Comparison of ENCODE assay signal across 8 cellular contexts in the genomic region with DNA sequence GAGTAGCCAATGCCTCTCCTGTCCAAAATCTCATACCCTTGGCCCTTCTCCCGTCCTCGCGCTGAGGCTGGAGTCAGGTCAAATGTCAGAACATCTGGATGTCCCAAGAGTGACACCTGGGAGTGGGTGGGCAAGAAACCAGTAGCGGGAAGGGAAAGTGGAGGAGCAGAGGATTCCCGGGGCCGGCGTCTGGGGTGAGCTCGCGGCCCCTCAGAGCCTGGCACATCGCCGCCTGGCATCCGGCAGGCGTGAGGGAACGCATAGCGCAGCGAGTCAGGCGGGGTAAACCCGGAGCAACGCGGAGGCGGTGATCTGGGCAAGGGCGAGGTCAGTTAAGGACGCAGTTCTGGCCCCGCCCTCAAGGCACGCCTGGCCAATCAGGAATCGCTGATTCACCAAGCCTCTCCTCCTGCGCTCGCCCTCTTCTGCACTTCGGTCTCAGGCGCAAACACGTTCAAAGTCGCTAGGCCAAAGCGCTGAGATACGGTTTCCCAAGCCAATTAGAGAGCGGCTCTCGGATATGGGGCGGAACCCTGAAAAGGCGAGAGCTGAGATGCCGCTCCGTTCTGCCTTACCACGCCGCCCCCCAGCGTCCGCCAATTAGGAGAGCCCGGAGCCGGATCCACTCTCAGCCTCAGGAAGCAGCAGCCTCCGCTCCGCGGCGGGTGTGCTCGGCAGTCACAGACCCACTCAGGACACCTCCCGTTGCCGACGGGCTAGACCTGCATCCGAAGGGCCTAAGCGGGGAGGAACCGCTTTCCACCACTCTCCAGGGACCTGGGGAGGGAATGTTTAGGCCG. TPM values are rescaled to one million over a fixed set of nuclear protein-coding genes. Genes with fewer than 3 reads are reported as not detected.
DNase-seq lines count a peak whose midpoint lies in the region; ATAC-seq, FAIRE-seq and TF ChIP-seq lines count a peak whose summit lies in the region.

No MANE protein-coding gene starts in this region.

- CTCF ChIA-PET in T-cell (lab: Charles Lee): interaction anchor here in 1 of 2 donors (0.6 to 2.3 kb wide), 28 partner anchors 11 to 381 kb away, joined by 3 to 16 read pairs (median 5); a partner anchor contains a TSS

- no peaks in the 10 kb centered on the region for H3K27me3 Mint-ChIP-seq in T-cell

- no peaks in the 10 kb centered on the region for H3K9me3 Mint-ChIP-seq in T-cell

- peak; percentile 94 for ATAC-seq in HG02840 (IDR thresholded peaks at IDR 0.05; ENCODE audit: low FRiP score, unreplicated experiment)
- peak; percentile 87 to 90 (median 90) for ATAC-seq in T-cell (replicated peaks in 1 of 4)
- ATAC-seq in left cardiac atrium: peak; percentile 95 to 97

- peak overlapping the region; percentile 87 to 97 (median 87) for H3K4me3 Mint-ChIP-seq in T-cell

- peak; percentile 92 for TF ChIP-seq POLR2A in GM12891 (IDR thresholded peaks at IDR 0.05; ENCODE audit: low read depth, low read length)

- peak; percentile 99 for FAIRE-seq in GM12891 (lab: Jason Lieb, UNC)

- intact Hi-C loops in left cardiac atrium (cut with DNase I): loop anchor here (1.0 to 10.0 kb wide), 6 partner anchors 37 to 354 kb away; no protein-coding TSS in a partner anchor
- intact Hi-C loops in posterior vena cava (cut with DNase I): loop anchor here in 1 of 2 donors (5.0 to 10.0 kb wide), 2 partner anchors 84 to 132 kb away; no protein-coding TSS in a partner anchor

- peak; percentile 80 for DNase-seq in GM12891 (ENCODE audit: insufficient read length, low spot score)
- DNase-seq in NCI-H1436 treated with DMSO at 0.1 percent for 48 hours (lab: John Stamatoyannopoulos, UW): peak; percentile 97
- DNase-seq in T-cell: peak; percentile 91 to 97 (median 94)
- peak; percentile 97 for DNase-seq in amniotic stem cell (lab: John Stamatoyannopoulos, UW)
- DNase-seq in left cardiac atrium: peak; percentile 98
- peak; percentile 98 for DNase-seq in posterior vena cava (ENCODE audit: low spot score)
- peak; percentile 97 for DNase-seq in ureter (ENCODE audit: low spot score)

- H3K4me1 Mint-ChIP-seq in T-cell: peaks cover 38 to 39% (median 39%) of the 10 kb centered on the region in 3 donors

- POLR2A ChIA-PET in T-cell (lab: Charles Lee): interaction anchor here (0.6 to 1.1 kb wide), 5 partner anchors 22 to 277 kb away, joined by 3 read pairs; no protein-coding TSS in a partner anchor

- H3K27ac Mint-ChIP-seq in T-cell: peak overlapping the region; percentile 98

- peaks cover 5% of the 10 kb centered on the region for H3K36me3 Mint-ChIP-seq in T-cell

TF ChIP-seq in GM12891, 5 proteins besides CTCF, POLR2A, EP300 and RAD21:
- peak; percentile 76; the same call in 1 of the 2 replicates for TF ChIP-seq TAF1 (IDR thresholded peaks at IDR 0.05; ENCODE audit: low read depth, low read length)
- TF ChIP-seq PAX5 (IDR thresholded peaks at IDR 0.05; ENCODE audit: insufficient read depth, low read length, severe bottlenecking): no peak
- peak; percentile 93 for TF ChIP-seq POLR2AphosphoS5 (IDR thresholded peaks at IDR 0.05; ENCODE audit: low read depth, low read length)
- TF ChIP-seq SPI1 (IDR thresholded peaks at IDR 0.05; ENCODE audit: low read depth, low read length): peak; percentile 26; the same call in 1 of the 2 replicates
- no peak; the same call in 1 of the 2 replicates for TF ChIP-seq POU2F2 (IDR thresholded peaks at IDR 0.05; ENCODE audit: low read depth, low read length)

RNA-seq across cellular contexts. Expression of a gene that starts 22.5 kb away (rescaled TPM):
- polyA plus RNA-seq in GM12891 (2012; ENCODE audit: low read depth, missing spikeins): 30.4 TPM
- total RNA-seq in T-cell (100 to 1,000 TPM in 1 of 5 donors, 10 to 100 TPM in 4; 81.4 to 100 (median 87.6) TPM), left cardiac atrium (10 to 100 TPM; 25.9 to 33.4 TPM), posterior vena cava (10 to 100 TPM; 27.8 to 44.0 TPM), ureter (80.8 TPM)

RNA-seq across cellular contexts. Expression of a gene that starts 22.7 kb away (rescaled TPM):
- 13,687 TPM for polyA plus RNA-seq in GM12891 (2012; ENCODE audit: low read depth, missing spikeins)
- total RNA-seq in T-cell (1,000 to 10,000 TPM; 3,249 to 4,871 (median 4,590) TPM), left cardiac atrium (1,000 to 10,000 TPM; 1,167 to 1,230 TPM), posterior vena cava (1,000 to 10,000 TPM; 1,709 to 1,844 TPM), ureter (3,074 TPM)

RNA-seq across cellular contexts. Expression of a gene that starts 27.8 kb away (rescaled TPM):
- polyA plus RNA-seq in GM12891 (2012; ENCODE audit: low read depth, missing spikeins): 3.0 TPM
- total RNA-seq in T-cell (10 to 100 TPM; 12.2 to 47.2 (median 40.4) TPM), left cardiac atrium (1 to 10 TPM; 7.5 to 9.8 TPM), posterior vena cava (10 to 100 TPM in 1 of 2 donors, 1 to 10 TPM in 1; 9.5 to 14.1 TPM), ureter (20.2 TPM)

RNA-seq across cellular contexts. Expression of a gene that starts 39.9 kb away (rescaled TPM):
- 47.4 TPM for polyA plus RNA-seq in GM12891 (2012; ENCODE audit: low read depth, missing spikeins)
- total RNA-seq in T-cell (10 to 100 TPM; 38.3 to 74.4 (median 60.4) TPM), left cardiac atrium (10 to 100 TPM; 19.0 to 31.6 TPM), posterior vena cava (10 to 100 TPM; 31.7 to 40.3 TPM), ureter (53.8 TPM)

RNA-seq across cellular contexts. Expression of a gene that starts 40.3 kb away (rescaled TPM):
- 143 TPM for polyA plus RNA-seq in GM12891 (2012; ENCODE audit: low read depth, missing spikeins)
- 10 to 100 TPM; 16.1 to 51.4 (median 40.5) TPM for total RNA-seq in T-cell
- 10 to 100 TPM; 43.9 to 47.5 TPM for total RNA-seq in left cardiac atrium
- total RNA-seq in posterior vena cava: 10 to 100 TPM; 29.1 to 31.0 TPM
- total RNA-seq in ureter: 49.9 TPM

Comparison
In these comparisons a context has a peak if more than half of its experiments do, and no peak if none do; other contexts are left out.
1. Peak in every context shown above with its lines: DNase-seq and ATAC-seq.